ENCODE assay signal across 8 cellular contexts in the genomic region with DNA sequence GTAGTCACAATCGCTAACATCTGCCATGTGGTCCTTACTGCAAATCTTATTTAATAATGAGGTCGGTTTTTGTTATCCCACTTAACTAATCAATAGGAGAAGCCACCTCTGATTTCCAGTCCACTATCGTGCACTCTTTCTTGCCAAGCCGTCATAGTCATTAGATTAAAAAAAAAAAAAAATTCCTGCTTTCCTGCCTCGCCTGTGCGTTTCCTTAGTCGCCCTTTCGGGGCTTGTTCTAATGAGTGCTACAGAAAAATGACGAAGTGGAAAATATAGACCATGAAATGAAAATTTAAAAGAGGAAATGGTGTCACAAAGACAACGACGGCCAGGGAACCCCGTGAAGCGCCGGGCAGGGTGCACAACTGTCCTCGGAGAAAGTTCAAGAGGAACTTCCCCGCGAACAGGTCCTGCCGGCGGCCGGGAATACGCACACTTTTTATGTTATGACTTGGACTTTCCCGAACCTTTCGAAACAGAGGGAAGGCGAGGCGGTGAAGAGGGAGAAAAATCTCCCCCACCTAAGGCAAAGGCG. TPM values are rescaled to one million over a fixed set of nuclear protein-coding genes. Genes with fewer than 3 reads are reported as not detected.
DNase-seq lines count a peak whose midpoint lies in the region; ATAC-seq and TF ChIP-seq lines count a peak whose summit lies in the region.

No MANE protein-coding gene starts in this region.

- H3K27me3 ChIP-seq in lung (ENCODE audit: control insufficient read depth, insufficient read depth) = no peaks in the 10 kb centered on the region

- ATAC-seq in GM19043 (IDR thresholded peaks at IDR 0.05; ENCODE audit: low read depth, unreplicated experiment) (peak; percentile 13), HG03354 (IDR thresholded peaks at IDR 0.05; ENCODE audit: poor library complexity, severe bottlenecking, unreplicated experiment) (peak; percentile 29), lung (ENCODE audit: insufficient read depth, low FRiP score) (peak; percentile 13)

- H3K4me3 ChIP-seq in lung = peak overlapping the region; percentile 41

- 3 to 4% methylated on average over 22 to 25 of the region's 26 CpGs for WGBS in lung, 2 donors

- H3K27ac ChIP-seq in cingulate gyrus (ENCODE audit: low read depth, low read length) (peak overlapping the region; percentile 88), lung (ENCODE audit: low read depth in 1 of 2, low read length in 1 of 2) (peak overlapping the region; percentile 98 to 99)

- no peak for TF ChIP-seq CTCF in lung (IDR thresholded peaks at IDR 0.05; ENCODE audit: control extremely low read depth, extremely low read depth)

- peaks cover 8 to 9% of the 10 kb centered on the region in 2 donors for H3K4me1 ChIP-seq in lung (ENCODE audit: control insufficient read depth in 2 of 2, insufficient read depth in 2 of 2, low read length in 2 of 2)

- no peaks in the 10 kb centered on the region for H3K9me3 ChIP-seq in lung (ENCODE audit: control insufficient read depth in 2 of 2, insufficient read depth in 1 of 2, low read length in 1 of 2)

- DNase-seq in AG08396 (ENCODE audit: low spot score) (peak; percentile 13), SKM-1 treated with dmso at 0.1 percent for 144 hours (lab: John Stamatoyannopoulos, UW; ENCODE audit: unreplicated experiment) (peak; percentile 64), lung (ENCODE audit: low spot score) (no peak), mucosa of gallbladder (ENCODE audit: low spot score) (no peak)
- DNase-seq in stimulated activated naive CD4-positive, alpha-beta T cell treated with Interleukin-2 at 50 U/mL for 16 hours (lab: John Stamatoyannopoulos, UW) = peak; percentile 76

- H3K36me3 ChIP-seq in lung (ENCODE audit: control insufficient read depth in 2 of 2, insufficient read depth in 2 of 2, low read length in 2 of 2) = no peaks in the 10 kb centered on the region

RNA-seq across cellular contexts. Expression of gene RUFY1, which starts 0.3 kb away (rescaled TPM):
- total RNA-seq in lung = 10 to 100 TPM; 54.1 to 58.6 TPM
- 10 to 100 TPM; 37.3 to 47.9 TPM for polyA plus RNA-seq in lung
- 54.7 TPM for total RNA-seq in mucosa of gallbladder

Comparison
In these comparisons a context has a peak if more than half of its experiments do, and no peak if none do; other contexts are left out.
1. DNase-seq: peak in AG08396 (single experiment), SKM-1 treated with dmso at 0.1 percent for 144 hours (single experiment) and stimulated activated naive CD4-positive, alpha-beta T cell treated with Interleukin-2 at 50 U/mL for 16 hours (single experiment); none in lung (single experiment) and mucosa of gallbladder (single experiment).
2. Peak in every context shown above with its lines, with median percentiles within 50 percentile points of each other: ATAC-seq.